Comparison of ENCODE assay signal across 9 cellular contexts in genomic region chr1:36161656-36162531, GRCh38. TPM values are rescaled to one million over a fixed set of nuclear protein-coding genes. Genes with fewer than 3 reads are reported as not detected.
DNase-seq lines count a peak whose midpoint lies in the region; TF ChIP-seq lines count a peak whose summit lies in the region.
"Had no signal": no experiment of that assay in that cellular context is flagged by ENCODE, and none has a peak within 500 bp of the region (broad histone marks: within the 10 kb centered on the region; RNA-seq: fewer than 3 reads in every experiment).

No MANE protein-coding gene starts in this region.

- CTCF ChIA-PET in activated CD4-positive, alpha-beta memory T cell treated with anti-CD3 and anti-CD28 coated beads, Interleukin-2, amount 10 ng/mL, durations not matched to agents 7 days and 5 days (lab: Charles Lee), result interaction anchor here (1.5 to 5.1 kb wide), 6 partner anchors 12 to 124 kb away, joined by 10 to 105 read pairs (median 12); partner anchors contain the start of genes THRAP3 and TRAPPC3

- H3K79me2 ChIP-seq in neural cell (replicated peaks; ENCODE audit: insufficient read depth, low read length), result peaks cover 94% of the 10 kb centered on the region

- no peaks in the 10 kb centered on the region for H3K27me3 Mint-ChIP-seq in activated CD4-positive, alpha-beta memory T cell treated with anti-CD3 and anti-CD28 coated beads, Interleukin-2, amount 10 ng/mL, durations not matched to agents 7 days and 5 days

- H3K36me3 Mint-ChIP-seq in activated CD4-positive, alpha-beta memory T cell treated with anti-CD3 and anti-CD28 coated beads, Interleukin-2, amount 10 ng/mL, durations not matched to agents 7 days and 5 days (ENCODE audit: low read depth), result peaks cover 70% of the 10 kb centered on the region

- H2AFZ ChIP-seq in neural cell (ENCODE audit: low read depth, low read length), result no peak overlapping the region

- no peaks in the 10 kb centered on the region for H3F3A ChIP-seq in neural cell (ENCODE audit: insufficient read depth, low read length, poor library complexity, severe bottlenecking)

- peak overlapping the region; percentile 38 for H3K9ac ChIP-seq in neural cell (ENCODE audit: low read length)
- H3K9ac ChIP-seq: KMS-11 had no signal

- no peak overlapping the region for H3K27ac ChIP-seq in neural cell (ENCODE audit: low read length)
- H3K27ac ChIP-seq: KMS-11 had no signal

- TF ChIP-seq POLR2A in erythroblast (IDR thresholded peaks at IDR 0.05; ENCODE audit: low read length), result no peak

- peaks cover 73% of the 10 kb centered on the region for H3K4me1 Mint-ChIP-seq in activated CD4-positive, alpha-beta memory T cell treated with anti-CD3 and anti-CD28 coated beads, Interleukin-2, amount 10 ng/mL, durations not matched to agents 7 days and 5 days

- TF ChIP-seq EP300 in neural cell (conservative IDR thresholded peaks at IDR 0.05; ENCODE audit: poor library complexity, severe bottlenecking), result no peak

- no peaks in the 10 kb centered on the region for H3K9me3 Mint-ChIP-seq in activated CD4-positive, alpha-beta memory T cell treated with anti-CD3 and anti-CD28 coated beads, Interleukin-2, amount 10 ng/mL, durations not matched to agents 7 days and 5 days

- TF ChIP-seq CTCF in neural cell (IDR thresholded peaks at IDR 0.05; ENCODE audit: poor library complexity, severe bottlenecking), result no peak

- H3K4me3 Mint-ChIP-seq in activated CD4-positive, alpha-beta memory T cell treated with anti-CD3 and anti-CD28 coated beads, Interleukin-2, amount 10 ng/mL, durations not matched to agents 7 days and 5 days, result peak overlapping the region; percentile 74

- no peaks in the 10 kb centered on the region for H3K9me3 ChIP-seq in neural cell (ENCODE audit: low read length)

- H3K9me2 ChIP-seq in neural cell (ENCODE audit: insufficient read depth, low read length), result no peaks in the 10 kb centered on the region

- H3K27me3 ChIP-seq in neural cell (ENCODE audit: insufficient read depth, low read depth, low read length), result no peaks in the 10 kb centered on the region

- peak overlapping the region; percentile 69 for H3K4me3 ChIP-seq in Jurkat, Clone E6-1 (ENCODE audit: low read length)
- H3K4me3 ChIP-seq in neural cell (ENCODE audit: low read length), result peak overlapping the region; percentile 63

- peak overlapping the region; percentile 76 for H3K4me2 ChIP-seq in neural cell (ENCODE audit: low read length)
- H3K4me2 ChIP-seq: KMS-11 had no signal

- in situ Hi-C loops in G401 (cut with HindIII; ENCODE audit: low sequenced_read_pairs), result loop anchor here (10.0 kb wide), 1 partner anchor 73 kb away; no protein-coding TSS in a partner anchor

- POLR2A ChIA-PET in activated CD4-positive, alpha-beta memory T cell treated with anti-CD3 and anti-CD28 coated beads, Interleukin-2, amount 10 ng/mL, durations not matched to agents 7 days and 5 days (lab: Charles Lee), result interaction anchor here (0.8 to 8.9 kb wide), 16 partner anchors 8 to 236 kb away, joined by 3 to 193 read pairs (median 4); partner anchors contain the start of genes LSM10, STK40, THRAP3 and TRAPPC3

- no peak for TF ChIP-seq RAD21 in neural cell (conservative IDR thresholded peaks at IDR 0.05)

- no peaks in the 10 kb centered on the region for H3K36me3 ChIP-seq in neural cell (ENCODE audit: insufficient read depth, low read length)

- H3K27ac Mint-ChIP-seq in activated CD4-positive, alpha-beta memory T cell treated with anti-CD3 and anti-CD28 coated beads, Interleukin-2, amount 10 ng/mL, durations not matched to agents 7 days and 5 days, result peak overlapping the region; percentile 88

- DNase-seq in G401 (ENCODE audit: low spot score), result peak; percentile 35
- peak; percentile 48 for DNase-seq in Jurkat, Clone E6-1 (ENCODE audit: low read depth, low spot score)
- DNase-seq in activated CD4-positive, alpha-beta memory T cell treated with anti-CD3 and anti-CD28 coated beads, Interleukin-2, amount 10 ng/mL, durations not matched to agents 7 days and 5 days, result peak; percentile 58
- peak; percentile 50 to 52 for DNase-seq in erythroblast (lab: John Stamatoyannopoulos, UW)
- no peak for DNase-seq in NCI-H187 (lab: John Stamatoyannopoulos, UW)
- no peak for DNase-seq in DMS153 treated with DMSO at 0.1 percent for 48 hours (lab: John Stamatoyannopoulos, UW; ENCODE audit: unreplicated experiment)
- DNase-seq in NCI-H2227 treated with DMSO at 0.1 percent for 48 hours (lab: John Stamatoyannopoulos, UW), result no peak

- H4K20me1 ChIP-seq in neural cell (ENCODE audit: insufficient read depth), result peaks cover 40% of the 10 kb centered on the region

TF ChIP-seq in neural cell, 6 proteins besides CTCF, POLR2A, EP300 and RAD21:
- TF ChIP-seq, protein P1, sequence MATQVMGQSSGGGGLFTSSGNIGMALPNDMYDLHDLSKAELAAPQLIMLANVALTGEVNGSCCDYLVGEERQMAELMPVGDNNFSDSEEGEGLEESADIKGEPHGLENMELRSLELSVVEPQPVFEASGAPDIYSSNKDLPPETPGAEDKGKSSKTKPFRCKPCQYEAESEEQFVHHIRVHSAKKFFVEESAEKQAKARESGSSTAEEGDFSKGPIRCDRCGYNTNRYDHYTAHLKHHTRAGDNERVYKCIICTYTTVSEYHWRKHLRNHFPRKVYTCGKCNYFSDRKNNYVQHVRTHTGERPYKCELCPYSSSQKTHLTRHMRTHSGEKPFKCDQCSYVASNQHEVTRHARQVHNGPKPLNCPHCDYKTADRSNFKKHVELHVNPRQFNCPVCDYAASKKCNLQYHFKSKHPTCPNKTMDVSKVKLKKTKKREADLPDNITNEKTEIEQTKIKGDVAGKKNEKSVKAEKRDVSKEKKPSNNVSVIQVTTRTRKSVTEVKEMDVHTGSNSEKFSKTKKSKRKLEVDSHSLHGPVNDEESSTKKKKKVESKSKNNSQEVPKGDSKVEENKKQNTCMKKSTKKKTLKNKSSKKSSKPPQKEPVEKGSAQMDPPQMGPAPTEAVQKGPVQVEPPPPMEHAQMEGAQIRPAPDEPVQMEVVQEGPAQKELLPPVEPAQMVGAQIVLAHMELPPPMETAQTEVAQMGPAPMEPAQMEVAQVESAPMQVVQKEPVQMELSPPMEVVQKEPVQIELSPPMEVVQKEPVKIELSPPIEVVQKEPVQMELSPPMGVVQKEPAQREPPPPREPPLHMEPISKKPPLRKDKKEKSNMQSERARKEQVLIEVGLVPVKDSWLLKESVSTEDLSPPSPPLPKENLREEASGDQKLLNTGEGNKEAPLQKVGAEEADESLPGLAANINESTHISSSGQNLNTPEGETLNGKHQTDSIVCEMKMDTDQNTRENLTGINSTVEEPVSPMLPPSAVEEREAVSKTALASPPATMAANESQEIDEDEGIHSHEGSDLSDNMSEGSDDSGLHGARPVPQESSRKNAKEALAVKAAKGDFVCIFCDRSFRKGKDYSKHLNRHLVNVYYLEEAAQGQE (IDR thresholded peaks at IDR 0.05; ENCODE audit: borderline replicate concordance), result no peak
- no peak for TF ChIP-seq SMC3 (conservative IDR thresholded peaks at IDR 0.05; ENCODE audit: poor library complexity)
- no peak for TF ChIP-seq POLR2AphosphoS5 (IDR thresholded peaks at IDR 0.05)
- TF ChIP-seq MXI1 (conservative IDR thresholded peaks at IDR 0.05; ENCODE audit: poor library complexity, severe bottlenecking), result no peak
- no peak for TF ChIP-seq EZH2 (IDR thresholded peaks at IDR 0.05; ENCODE audit: borderline replicate concordance, insufficient read depth, low read length, poor library complexity, severe bottlenecking)
- no peak for TF ChIP-seq TAF1 (IDR thresholded peaks at IDR 0.05; ENCODE audit: low read depth)

RNA-seq across cellular contexts. Expression of gene MAP7D1, which starts 5.9 kb away (rescaled TPM):
- total RNA-seq in G401 (2014; rRNA removed; shearing (Covaris generic)), result 117 and 127 TPM in 2 replicates
- polyA plus RNA-seq in Jurkat, Clone E6-1 (2012; ENCODE audit: insufficient read depth, insufficient read length), result 103 TPM
- total RNA-seq in activated CD4-positive, alpha-beta memory T cell treated with anti-CD3 and anti-CD28 coated beads, Interleukin-2, amount 10 ng/mL, durations not matched to agents 7 days and 5 days, result 100 to 1,000 TPM; 215 to 221 TPM
- 142 and 156 TPM in 2 replicates for polyA plus RNA-seq in neural cell
- polyA minus RNA-seq in neural cell, result 102 and 119 TPM in 2 replicates

RNA-seq across cellular contexts. Expression of gene TRAPPC3, which starts 12.6 kb away (rescaled TPM):
- total RNA-seq in G401 (2014; rRNA removed; shearing (Covaris generic)), result 168 and 173 TPM in 2 replicates
- polyA plus RNA-seq in Jurkat, Clone E6-1 (2012; ENCODE audit: insufficient read depth, insufficient read length), result 129 TPM
- total RNA-seq in activated CD4-positive, alpha-beta memory T cell treated with anti-CD3 and anti-CD28 coated beads, Interleukin-2, amount 10 ng/mL, durations not matched to agents 7 days and 5 days, result 10 to 100 TPM; 57.2 to 58.4 TPM
- polyA plus RNA-seq in neural cell, result 236 and 278 TPM in 2 replicates
- 76.0 and 81.1 TPM in 2 replicates for polyA minus RNA-seq in neural cell

RNA-seq across cellular contexts. Expression of gene COL8A2, which starts 36.9 kb away (rescaled TPM):
- 0.47 TPM in 1 of 2 replicates, not detected in the other for total RNA-seq in G401 (2014; rRNA removed; shearing (Covaris generic))
- polyA plus RNA-seq in Jurkat, Clone E6-1 (2012; ENCODE audit: insufficient read depth, insufficient read length), result not detected
- total RNA-seq in activated CD4-positive, alpha-beta memory T cell treated with anti-CD3 and anti-CD28 coated beads, Interleukin-2, amount 10 ng/mL, durations not matched to agents 7 days and 5 days, result not detected
- polyA plus RNA-seq in neural cell, result 0.98 TPM in 1 of 2 replicates, not detected in the other
- not detected in 2 replicates for polyA minus RNA-seq in neural cell

Comparison
In these comparisons a context has a peak if more than half of its experiments do, and no peak if none do; other contexts are left out.
1. DNase-seq: peak in G401 (single experiment), Jurkat, Clone E6-1 (single experiment), activated CD4-positive, alpha-beta memory T cell treated with anti-CD3 and anti-CD28 coated beads, Interleukin-2, amount 10 ng/mL, durations not matched to agents 7 days and 5 days (single experiment) and erythroblast (2 of 2); none in NCI-H187 (0 of 2), DMS153 treated with DMSO at 0.1 percent for 48 hours (single experiment) and NCI-H2227 treated with DMSO at 0.1 percent for 48 hours (single experiment).